8 cellular contexts compared by ENCODE assay signal in genomic region chr12:22046090-22046967, GRCh38. TPM values are rescaled to one million over a fixed set of nuclear protein-coding genes. Genes with fewer than 3 reads are reported as not detected.
DNase-seq lines count a peak whose midpoint lies in the region; ATAC-seq and TF ChIP-seq lines count a peak whose summit lies in the region.

TSS of gene CMAS (plus strand) at chr12:22046218. CDS start at chr12:22046304, 86 bp downstream.

- peak within 1 kb of the TSS; percentile 61 for H3K27ac ChIP-seq in ACC112 (ENCODE audit: low read depth, low read length)

- peaks cover 25% of the 10 kb centered on the region for H3K4me1 ChIP-seq in ACC112 (ENCODE audit: control insufficient read depth, insufficient read depth, low read length, unreplicated experiment)

- peak; percentile 60 for ATAC-seq in HG03060 (IDR thresholded peaks at IDR 0.05; ENCODE audit: low read depth, unreplicated experiment)
- peak; percentile 91 for ATAC-seq in activated B cell treated with CpG ODN at 0.5 μM for 24 hours (ENCODE audit: low read depth)

- H3K79me2 ChIP-seq in ACC112 (ENCODE audit: control insufficient read depth, insufficient read depth, low read length, unreplicated experiment), result peaks cover 49% of the 10 kb centered on the region

- H3K36me3 ChIP-seq in ACC112 (ENCODE audit: insufficient read depth, low read length), result peaks cover 7% of the 10 kb centered on the region; the same call in 1 of the 2 replicates

- H3K4me3 ChIP-seq in ACC112 (ENCODE audit: low read depth, low read length) (peak within 1 kb of the TSS; percentile 96), cardiac fibroblast (replicated peaks in 1 of 2; ENCODE audit: low read depth in 2 of 2, low read length in 2 of 2) (peak within 1 kb of the TSS; percentile 92 to 95)

- H3K36me3 Mint-ChIP-seq in activated B cell treated with CpG ODN at 0.5 μM for 24 hours (ENCODE audit: low read depth), result peaks cover 9% of the 10 kb centered on the region

- H3K4me1 Mint-ChIP-seq in activated B cell treated with CpG ODN at 0.5 μM for 24 hours, result peaks cover 15% of the 10 kb centered on the region

- peak within 1 kb of the TSS; percentile 94 for H2AFZ ChIP-seq in ACC112 (ENCODE audit: low read length, unreplicated experiment)

- H3K27me3 Mint-ChIP-seq in activated B cell treated with CpG ODN at 0.5 μM for 24 hours, result peaks cover 1% of the 10 kb centered on the region

- POLR2A ChIA-PET in activated B cell treated with CpG ODN at 0.5 μM for 24 hours (lab: Charles Lee), result interaction anchor here (1.0 kb wide), 1 partner anchor 8 kb away, joined by 3 read pairs; no protein-coding TSS in a partner anchor

- peak within 1 kb of the TSS; percentile 94 for H3K4me3 Mint-ChIP-seq in activated B cell treated with CpG ODN at 0.5 μM for 24 hours

- H3K27me3 ChIP-seq in ACC112 (ENCODE audit: insufficient read depth, low read length), result no peaks in the 10 kb centered on the region

- intact Hi-C loops in activated B cell treated with CpG ODN at 0.5 μM for 24 hours (cut with micrococcal nuclease), result loop anchor here (1.0 to 2.0 kb wide), 5 partner anchors 390 to 609 kb away; partner anchors contain the start of genes C2CD5, ETNK1, GOLT1B and LDHB

- CTCF ChIA-PET in activated B cell treated with CpG ODN at 0.5 μM for 24 hours (lab: Charles Lee), result interaction anchor here (1.5 kb wide), 1 partner anchor 413 kb away, joined by 3 read pairs; no protein-coding TSS in a partner anchor

- H3K9me3 Mint-ChIP-seq in activated B cell treated with CpG ODN at 0.5 μM for 24 hours, result no peaks in the 10 kb centered on the region

- DNase-seq in NCI-H2171 treated with DMSO at 0.1 percent for 48 hours (lab: John Stamatoyannopoulos, UW) (peak; percentile 86), activated B cell treated with CpG ODN at 0.5 μM for 24 hours (peak; percentile 62), cardiac fibroblast (ENCODE audit: low read depth in 2 of 2) (peak; percentile 70 to 72), iris pigment epithelial cell (ENCODE audit: low read depth) (peak; percentile 72)
- peak; percentile 84 for DNase-seq in stimulated activated CD4-positive, alpha-beta T cell treated with anti-CD3 and anti-CD28 coated beads, Interleukin-12 subunit alpha, Interleukin-12 subunit beta, amount 100 ng/mL, for 4 hours

- TF ChIP-seq POLR2A in GM18526 (IDR thresholded peaks at IDR 0.05; ENCODE audit: extremely low read depth, insufficient read length), result peak; percentile 69

- TF ChIP-seq CTCF in activated B cell treated with CpG ODN at 0.5 μM for 24 hours (IDR thresholded peaks at IDR 0.05) (no peak), cardiac fibroblast (IDR thresholded peaks at IDR 0.05; ENCODE audit: low read depth, low read length) (no peak)

- H3K27ac Mint-ChIP-seq in activated B cell treated with CpG ODN at 0.5 μM for 24 hours, result peak within 1 kb of the TSS; percentile 81

RNA-seq across cellular contexts. Expression of gene CMAS, which starts in this region (rescaled TPM):
- 15.8 and 16.2 TPM in 2 replicates for total RNA-seq in activated B cell treated with CpG ODN at 0.5 μM for 24 hours

Comparison
In these comparisons a context has a peak if more than half of its experiments do, and no peak if none do; other contexts are left out.
1. Peak in every context shown above with its lines: DNase-seq, ATAC-seq, H3K4me3 ChIP-seq and H3K27ac ChIP-seq.